In genomic region chr12:99381992-99382391, GRCh38 we compare ENCODE assay signal across 13 cellular contexts.
DNase-seq lines count a peak whose midpoint lies in the region; ATAC-seq and TF ChIP-seq lines count a peak whose summit lies in the region.
"Had no signal": no experiment of that assay in that cellular context is flagged by ENCODE, and none has a peak within 500 bp of the region (broad histone marks: within the 10 kb centered on the region; RNA-seq: fewer than 3 reads in every experiment).

No MANE protein-coding gene starts in this region.

- H3K9me3 Mint-ChIP-seq in natural killer cell (peaks cover 9 to 10% of the 10 kb centered on the region in 2 donors), chondrocyte (ENCODE audit: low read depth) (no peaks in the 10 kb centered on the region)

- TF ChIP-seq CTCF in GM13977 (IDR thresholded peaks at IDR 0.05; ENCODE audit: extremely low read depth, insufficient read depth, missing control alignments) (no peak), natural killer cell (IDR thresholded peaks at IDR 0.05) (no peak), chondrocyte (IDR thresholded peaks at IDR 0.05) (no peak)

- H3K9me2 ChIP-seq in Karpas-422 (replicated peaks; ENCODE audit: insufficient read depth, low read length), result no peaks in the 10 kb centered on the region

- H3K79me2 ChIP-seq in Karpas-422 (ENCODE audit: low read length), result no peaks in the 10 kb centered on the region

- DNase-seq in GM13977 (ENCODE audit: low spot score) (peak; percentile 42), Karpas-422 (peak; percentile 40), mesenteric fat pad (ENCODE audit: low spot score) (no peak), natural killer cell (no peak), chondrocyte (ENCODE audit: low spot score) (no peak)
- DNase-seq in stimulated activated CD4-positive, alpha-beta T cell treated with anti-CD3 and anti-CD28 coated beads, Interleukin-4, amount 100 ng/mL, for 4 hours, result no peak
- DNase-seq: CD8-positive, alpha-beta memory T cell; kidney; occipital lobe; upper lobe of right lung had no signal

- H3K27ac Mint-ChIP-seq in natural killer cell (no peak overlapping the region), chondrocyte (ENCODE audit: unreplicated experiment) (no peak overlapping the region)
- H3K27ac Mint-ChIP-seq: CD8-positive, alpha-beta memory T cell had no signal

- no peak overlapping the region for H3K27ac ChIP-seq in Karpas-422 (ENCODE audit: low read length)
- H3K27ac ChIP-seq: upper lobe of right lung had no signal

- intact Hi-C loops in natural killer cell (cut with micrococcal nuclease), result no loop called here

- H2AFZ ChIP-seq in Karpas-422 (ENCODE audit: low read length), result no peak overlapping the region

- H3K4me3 Mint-ChIP-seq in natural killer cell (no peak overlapping the region), chondrocyte (ENCODE audit: unreplicated experiment) (no peak overlapping the region)
- H3K4me3 Mint-ChIP-seq: CD8-positive, alpha-beta memory T cell had no signal

- H3K9me3 ChIP-seq in Karpas-422 (ENCODE audit: low read length), result no peaks in the 10 kb centered on the region
- H3K9me3 ChIP-seq: upper lobe of right lung had no signal

- peak overlapping the region; percentile 4 for H3K4me2 ChIP-seq in Karpas-422 (ENCODE audit: low read depth, low read length, poor library complexity, severe bottlenecking)

- H3K4me3 ChIP-seq in Karpas-422 (ENCODE audit: low read length), result no peak overlapping the region
- H3K4me3 ChIP-seq: upper lobe of right lung had no signal

- 0 out of 2 replicates have a peak overlapping the region, but pooled peaks have one; percentile 5 for H3K9ac ChIP-seq in Karpas-422 (ENCODE audit: low read length)

- peak; percentile 88 for ATAC-seq in GM19397 (IDR thresholded peaks at IDR 0.05; ENCODE audit: unreplicated experiment)
- peak; percentile 89 for ATAC-seq in HG02884 (IDR thresholded peaks at IDR 0.05; ENCODE audit: unreplicated experiment)
- ATAC-seq in natural killer cell, result no peak
- ATAC-seq: Right ventricle myocardium inferior, upper lobe of right lung had no signal

- no peaks in the 10 kb centered on the region for H3K4me1 Mint-ChIP-seq in natural killer cell
- H3K4me1 Mint-ChIP-seq in chondrocyte (ENCODE audit: low read depth), result no peaks in the 10 kb centered on the region
- H3K4me1 Mint-ChIP-seq: CD8-positive, alpha-beta memory T cell had no signal

- no peaks in the 10 kb centered on the region for H3K27me3 ChIP-seq in Karpas-422 (ENCODE audit: low read length)
- H3K27me3 ChIP-seq: upper lobe of right lung had no signal

- no peaks in the 10 kb centered on the region for H4K20me1 ChIP-seq in Karpas-422 (ENCODE audit: insufficient read depth, low read depth, low read length)

- H3K27me3 Mint-ChIP-seq in natural killer cell (ENCODE audit: low read depth in 2 of 2) (no peaks in the 10 kb centered on the region), chondrocyte (ENCODE audit: low read depth) (peaks cover 2% of the 10 kb centered on the region)
- H3K27me3 Mint-ChIP-seq: CD8-positive, alpha-beta memory T cell had no signal

- H3K36me3 Mint-ChIP-seq in natural killer cell (no peaks in the 10 kb centered on the region), chondrocyte (ENCODE audit: low read depth) (no peaks in the 10 kb centered on the region)
- H3K36me3 Mint-ChIP-seq: CD8-positive, alpha-beta memory T cell had no signal

- in situ Hi-C loops in GM13977 (cut with MboI; ENCODE audit: low pct_unique_long_range_greater_than_20kb, low sequenced_read_pairs, unreplicated experiment), result loop anchor here (25.0 kb wide), 2 partner anchors 230 to 380 kb away; no protein-coding TSS in a partner anchor

- peaks cover 46% of the 10 kb centered on the region for H3K4me1 ChIP-seq in Karpas-422 (ENCODE audit: low read length)
- H3K4me1 ChIP-seq: upper lobe of right lung had no signal

- no peaks in the 10 kb centered on the region for H3K36me3 ChIP-seq in Karpas-422 (ENCODE audit: insufficient read depth, low read length)
- H3K36me3 ChIP-seq: upper lobe of right lung had no signal

Comparison
In these comparisons a context has a peak if more than half of its experiments do, and no peak if none do; other contexts are left out.
1. DNase-seq: peak in GM13977 (single experiment) and Karpas-422 (single experiment); none in mesenteric fat pad (single experiment), natural killer cell (single experiment), chondrocyte (single experiment) and stimulated activated CD4-positive, alpha-beta T cell treated with anti-CD3 and anti-CD28 coated beads, Interleukin-4, amount 100 ng/mL, for 4 hours (0 of 2).
2. ATAC-seq: peak in GM19397 (single experiment) and HG02884 (single experiment); none in natural killer cell (0 of 3).